ENCODE assay signal across 1 cellular context in the genomic region with DNA sequence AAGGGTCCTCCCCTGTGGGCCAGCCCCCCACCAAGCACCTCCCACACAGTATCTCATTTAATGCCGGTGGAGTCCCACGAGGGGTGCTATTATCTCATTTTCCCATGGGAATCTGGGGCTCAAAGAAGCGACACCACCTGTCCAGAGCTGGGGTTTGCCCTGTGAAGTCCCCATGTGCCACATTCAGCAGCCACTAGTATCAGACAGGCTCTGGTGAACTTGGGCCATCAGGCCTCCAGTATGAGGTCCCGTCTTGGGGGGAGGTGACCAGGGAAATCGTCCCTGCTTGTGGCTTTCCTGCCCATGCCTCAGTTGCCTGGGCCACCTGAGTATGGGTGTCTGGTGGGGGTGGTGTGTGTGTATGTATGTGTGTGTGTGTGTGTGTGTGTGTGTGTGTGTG.
TF ChIP-seq lines count a peak whose summit lies in the region.

No MANE protein-coding gene starts in this region.

TF ChIP-seq in GM12878, 131 proteins besides CTCF, POLR2A, EP300 and RAD21:
- TF ChIP-seq, protein P1, sequence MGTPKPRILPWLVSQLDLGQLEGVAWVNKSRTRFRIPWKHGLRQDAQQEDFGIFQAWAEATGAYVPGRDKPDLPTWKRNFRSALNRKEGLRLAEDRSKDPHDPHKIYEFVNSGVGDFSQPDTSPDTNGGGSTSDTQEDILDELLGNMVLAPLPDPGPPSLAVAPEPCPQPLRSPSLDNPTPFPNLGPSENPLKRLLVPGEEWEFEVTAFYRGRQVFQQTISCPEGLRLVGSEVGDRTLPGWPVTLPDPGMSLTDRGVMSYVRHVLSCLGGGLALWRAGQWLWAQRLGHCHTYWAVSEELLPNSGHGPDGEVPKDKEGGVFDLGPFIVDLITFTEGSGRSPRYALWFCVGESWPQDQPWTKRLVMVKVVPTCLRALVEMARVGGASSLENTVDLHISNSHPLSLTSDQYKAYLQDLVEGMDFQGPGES (IDR thresholded peaks at IDR 0.05), result no peak
- TF ChIP-seq POU2F2 (IDR thresholded peaks at IDR 0.05; ENCODE audit: borderline replicate concordance, low read depth, low read length), result 0 out of 3 replicates have a peak, but pooled peaks have one; percentile 5
- TF ChIP-seq HDAC6 (IDR thresholded peaks at IDR 0.05; ENCODE audit: unreplicated experiment), result no peak
- TF ChIP-seq IKZF1 (conservative IDR thresholded peaks at IDR 0.05), result 0 out of 2 replicates have a peak, but pooled peaks have one; percentile 45
- peak; percentile 45 for TF ChIP-seq MEF2B (IDR thresholded peaks at IDR 0.05; ENCODE audit: partially characterized antibody, poor library complexity, severe bottlenecking)
- TF ChIP-seq IKZF2 (IDR thresholded peaks at IDR 0.05), result peak in 1 of 2 experiments; percentile 26; a peak in 1 of 4 replicates
